22 cellular contexts compared by ENCODE assay signal in the genomic region with DNA sequence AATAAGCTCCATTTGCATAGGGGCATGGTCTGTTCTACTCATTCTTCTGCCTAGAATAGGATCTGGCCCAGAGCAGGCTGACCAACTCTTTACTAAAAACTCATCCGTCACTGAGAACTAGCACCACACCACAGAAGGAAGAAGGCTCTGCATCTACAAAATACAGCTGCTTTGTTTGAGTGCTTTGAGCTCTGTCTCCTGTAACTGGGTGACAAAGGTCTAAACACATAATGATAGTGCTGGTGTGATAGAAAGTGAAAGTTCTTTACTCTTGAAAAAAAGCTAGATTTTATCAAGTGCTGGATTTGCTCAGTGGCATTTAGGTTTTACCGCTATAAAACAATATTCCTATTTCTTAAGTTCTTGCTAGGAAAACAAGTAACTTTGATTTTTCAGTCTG.
DNase-seq lines count a peak whose midpoint lies in the region; ATAC-seq, FAIRE-seq and TF ChIP-seq lines count a peak whose summit lies in the region.
"Had no signal": no experiment of that assay in that cellular context is flagged by ENCODE, and none has a peak within 500 bp of the region (broad histone marks: within the 10 kb centered on the region; RNA-seq: fewer than 3 reads in every experiment).

No MANE protein-coding gene starts in this region.

- H3K9ac ChIP-seq in GM12878 (ENCODE audit: control insufficient read depth, insufficient read depth, low read length), result no peak overlapping the region
- H3K9ac ChIP-seq: BLaER1 had no signal

- no peak for TF ChIP-seq RAD21 in GM12878 (IDR thresholded peaks at IDR 0.05; ENCODE audit: insufficient read depth, low read depth, low read length)

- intact Hi-C loops in activated CD4-positive, alpha-beta T cell treated with anti-CD3 and anti-CD28 coated beads for 36 hours (cut with DNase I, micrococcal nuclease), result no loop called here
- intact Hi-C loops in GM12878 (cut with micrococcal nuclease; ENCODE audit: unreplicated experiment), result no loop called here
- intact Hi-C loops in heart left ventricle (cut with DNase I), result no loop called here

- TF ChIP-seq EP300 in GM12878 (IDR thresholded peaks at IDR 0.05; ENCODE audit: borderline replicate concordance in 1 of 2, control insufficient read depth in 1 of 2, low read depth in 2 of 2, low read length in 2 of 2), result no peak

- H3K79me2 ChIP-seq in GM12878 (ENCODE audit: control insufficient read depth, insufficient read depth, low read length), result no peaks in the 10 kb centered on the region

- RAD21 ChIA-PET in GM12878 (lab: Charles Lee; ENCODE audit: unreplicated experiment), result interaction anchor here (1.0 to 2.6 kb wide), 3 partner anchors 70 to 126 kb away, joined by 4 to 8 read pairs (median 7); no protein-coding TSS in a partner anchor

- H3K27me3 ChIP-seq in GM12878 (replicated peaks in 1 of 2; ENCODE audit: control insufficient read depth in 2 of 2, insufficient read depth in 2 of 2, low read length in 1 of 2), result no peaks in the 10 kb centered on the region
- H3K27me3 ChIP-seq in right atrium auricular region, result no peaks in the 10 kb centered on the region
- no peaks in the 10 kb centered on the region for H3K27me3 ChIP-seq in heart left ventricle
- H3K27me3 ChIP-seq: BLaER1, esophagus squamous epithelium, upper lobe of left lung had no signal

- H3K36me3 Mint-ChIP-seq in activated CD4-positive, alpha-beta T cell treated with anti-CD3 and anti-CD28 coated beads for 36 hours (ENCODE audit: low read depth), result peaks cover 2% of the 10 kb centered on the region
- H3K36me3 Mint-ChIP-seq: natural killer cell had no signal

- POLR2A ChIA-PET in activated CD4-positive, alpha-beta T cell treated with anti-CD3 and anti-CD28 coated beads for 36 hours (lab: Charles Lee), result interaction anchor here (0.6 kb wide), 1 partner anchor 166 kb away, joined by 7 read pairs; no protein-coding TSS in a partner anchor
- POLR2A ChIA-PET in GM12878 (lab: Charles Lee), result interaction anchor here (0.5 kb wide), 1 partner anchor 67 kb away, joined by 3 read pairs; no protein-coding TSS in a partner anchor

- H3K9me3 Mint-ChIP-seq in activated CD4-positive, alpha-beta T cell treated with anti-CD3 and anti-CD28 coated beads for 36 hours (ENCODE audit: low read depth), result peaks cover 2% of the 10 kb centered on the region
- H3K9me3 Mint-ChIP-seq: activated B cell treated with CpG ODN at 0.5 μM for 24 hours had no signal

- TF ChIP-seq CTCF in GM12878 (IDR thresholded peaks at IDR 0.05 in 2 of 3, conservative IDR thresholded peaks at IDR 0.05 in 1 of 3; ENCODE audit: control insufficient read depth in 2 of 3, extremely low read depth in 1 of 3, insufficient read depth in 1 of 3, low read depth in 3 of 3, low read length in 3 of 3) (no peak), right atrium auricular region (IDR thresholded peaks at IDR 0.05) (no peak), heart left ventricle (IDR thresholded peaks at IDR 0.05) (no peak)

- H3K27me3 Mint-ChIP-seq in activated CD4-positive, alpha-beta T cell treated with anti-CD3 and anti-CD28 coated beads for 36 hours, result peaks cover 2% of the 10 kb centered on the region
- H3K27me3 Mint-ChIP-seq: activated B cell treated with CpG ODN at 0.5 μM for 24 hours had no signal

- H3K36me3 ChIP-seq in GM12878 (ENCODE audit: control insufficient read depth in 2 of 2, insufficient read depth in 2 of 2, low read length in 1 of 2) (no peaks in the 10 kb centered on the region), right atrium auricular region (no peaks in the 10 kb centered on the region), heart left ventricle (no peaks in the 10 kb centered on the region)
- H3K36me3 ChIP-seq: BLaER1, esophagus squamous epithelium, HAP-1, prostate gland, upper lobe of left lung had no signal

- no peak overlapping the region for H2AFZ ChIP-seq in GM12878 (ENCODE audit: control insufficient read depth, low read depth, low read length)

- peak; percentile 70 for ATAC-seq in activated CD4-positive, alpha-beta T cell treated with anti-CD3 and anti-CD28 coated beads for 36 hours
- ATAC-seq in GM19397 (IDR thresholded peaks at IDR 0.05; ENCODE audit: unreplicated experiment) (peak; percentile 49), HG03095 (IDR thresholded peaks at IDR 0.05; ENCODE audit: unreplicated experiment) (peak; percentile 46), GM12878 (peak; percentile 83), heart left ventricle (no peak)
- ATAC-seq: natural killer cell had no signal

- no peaks in the 10 kb centered on the region for H3K9me3 ChIP-seq in GM12878 (replicated peaks; ENCODE audit: control insufficient read depth, insufficient read depth, low read length)
- H3K9me3 ChIP-seq in right atrium auricular region, result no peaks in the 10 kb centered on the region
- H3K9me3 ChIP-seq in heart left ventricle, result no peaks in the 10 kb centered on the region
- H3K9me3 ChIP-seq: BLaER1, esophagus squamous epithelium, HAP-1, prostate gland, upper lobe of left lung had no signal

- H3K4me1 Mint-ChIP-seq in activated CD4-positive, alpha-beta T cell treated with anti-CD3 and anti-CD28 coated beads for 36 hours, result peaks cover 21% of the 10 kb centered on the region
- H3K4me1 Mint-ChIP-seq: activated B cell treated with CpG ODN at 0.5 μM for 24 hours had no signal

- SMC1A ChIA-PET in GM12878 (lab: Charles Lee; ENCODE audit: uncharacterized antibody, unreplicated experiment), result interaction anchor here (0.6 to 2.7 kb wide), 16 partner anchors 10 to 639 kb away, joined by 3 to 18 read pairs (median 4); no protein-coding TSS in a partner anchor

- H3K4me2 ChIP-seq in GM12878 (ENCODE audit: control insufficient read depth, insufficient read depth), result peak overlapping the region; percentile 51
- H3K4me2 ChIP-seq: BLaER1 had no signal

- no peak for DNase-seq in activated CD4-positive, alpha-beta T cell treated with anti-CD3 and anti-CD28 coated beads for 36 hours
- no peak for DNase-seq in activated CD4-positive, alpha-beta T cell treated with anti-CD3 and anti-CD28 coated beads for 48 hours
- DNase-seq in GM12878 (ENCODE audit: low read depth, low spot score) (peak; percentile 28), right atrium auricular region (ENCODE audit: low spot score) (no peak), GF-D8 (lab: John Stamatoyannopoulos, UW) (no peak), heart left ventricle (no peak)
- DNase-seq: activated B cell treated with CpG ODN at 0.5 μM for 24 hours; activated CD8-positive, alpha-beta memory T cell treated with anti-CD3 and anti-CD28 coated beads, Interleukin-2, amount 50 U/mL, for 48 hours; esophagus squamous epithelium; natural killer cell; NCI-H1930; NCI-H510A; SHP77 treated with DMSO at 0.1 percent for 48 hours; upper lobe of left lung had no signal

- H3K4me1 ChIP-seq in GM12878 (ENCODE audit: control insufficient read depth, insufficient read depth, low read length), result peaks cover 18% of the 10 kb centered on the region
- no peaks in the 10 kb centered on the region for H3K4me1 ChIP-seq in right atrium auricular region
- H3K4me1 ChIP-seq in heart left ventricle, result no peaks in the 10 kb centered on the region
- H3K4me1 ChIP-seq: BLaER1, HAP-1, prostate gland had no signal

- H3K4me3 Mint-ChIP-seq in activated CD4-positive, alpha-beta T cell treated with anti-CD3 and anti-CD28 coated beads for 36 hours, result no peak overlapping the region
- H3K4me3 Mint-ChIP-seq: activated B cell treated with CpG ODN at 0.5 μM for 24 hours; natural killer cell; T-helper 1 cell treated with Interleukin-12 subunit alpha and Interleukin-12 subunit beta and Interleukin-4 antibody, amounts not matched to agents 30 μg/mL and 1 μg/mL, for 36 hours had no signal

- no peak overlapping the region for H3K27ac Mint-ChIP-seq in activated CD4-positive, alpha-beta T cell treated with anti-CD3 and anti-CD28 coated beads for 36 hours
- H3K27ac Mint-ChIP-seq: activated B cell treated with CpG ODN at 0.5 μM for 24 hours; natural killer cell; T-helper 1 cell treated with Interleukin-12 subunit alpha and Interleukin-12 subunit beta and Interleukin-4 antibody, amounts not matched to agents 30 μg/mL and 1 μg/mL, for 36 hours had no signal

- 75% methylated on average over 2 of the region's 2 CpGs for WGBS in GM12878 (ENCODE audit: insufficient coverage, insufficient replicate concordance, low lambda C conversion rate, missing lambda C conversion rate)
- WGBS in heart left ventricle, 4 donors, result 86 to 93% (median 92%) methylated on average over 2 of the region's 2 CpGs

- H4K20me1 ChIP-seq in GM12878 (ENCODE audit: control insufficient read depth, insufficient read depth), result no peaks in the 10 kb centered on the region
- H4K20me1 ChIP-seq: BLaER1 had no signal

- TF ChIP-seq POLR2A in GM12878 (IDR thresholded peaks at IDR 0.05; ENCODE audit: low read depth, low read length) (no peak), heart left ventricle (IDR thresholded peaks at IDR 0.05) (no peak)

- H3K4me3 ChIP-seq in GM12878 (no peak overlapping the region), right atrium auricular region (no peak overlapping the region), heart left ventricle (no peak overlapping the region)
- H3K4me3 ChIP-seq: BLaER1, esophagus squamous epithelium, HAP-1, prostate gland, upper lobe of left lung had no signal

- BruUV-seq in GM12878 (replicated peaks; lab: Mats Ljungman, UMichigan), result no TSS peak

- no peak overlapping the region for H3K27ac ChIP-seq in GM12878 (ENCODE audit: control insufficient read depth, insufficient read depth)
- H3K27ac ChIP-seq in right atrium auricular region, result no peak overlapping the region
- no peak overlapping the region for H3K27ac ChIP-seq in heart left ventricle
- H3K27ac ChIP-seq: 22Rv1, BLaER1, esophagus squamous epithelium, prostate gland, upper lobe of left lung had no signal

- in situ Hi-C loops in GM12878 (cut with MboI), result no loop called here

- CTCF ChIA-PET in activated CD4-positive, alpha-beta T cell treated with anti-CD3 and anti-CD28 coated beads for 36 hours (lab: Charles Lee), result no interaction called here
- CTCF ChIA-PET in GM12878 (lab: Yijun Ruan, JAX), result interaction anchor here (1.0 to 1.9 kb wide), 3 partner anchors 10 to 152 kb away, joined by 3 to 8 read pairs (median 5); no protein-coding TSS in a partner anchor

- no peak for FAIRE-seq in GM12878 (lab: Jason Lieb, UNC)
- FAIRE-seq: HTR-8/SVneo had no signal

Comparison
In these comparisons a context has a peak if more than half of its experiments do, and no peak if none do; other contexts are left out.
1. ATAC-seq: peak in activated CD4-positive, alpha-beta T cell treated with anti-CD3 and anti-CD28 coated beads for 36 hours (single experiment), GM19397 (single experiment), HG03095 (single experiment) and GM12878 (single experiment); none in heart left ventricle (0 of 4).